1 cellular context compared by ENCODE assay signal in the genomic region with DNA sequence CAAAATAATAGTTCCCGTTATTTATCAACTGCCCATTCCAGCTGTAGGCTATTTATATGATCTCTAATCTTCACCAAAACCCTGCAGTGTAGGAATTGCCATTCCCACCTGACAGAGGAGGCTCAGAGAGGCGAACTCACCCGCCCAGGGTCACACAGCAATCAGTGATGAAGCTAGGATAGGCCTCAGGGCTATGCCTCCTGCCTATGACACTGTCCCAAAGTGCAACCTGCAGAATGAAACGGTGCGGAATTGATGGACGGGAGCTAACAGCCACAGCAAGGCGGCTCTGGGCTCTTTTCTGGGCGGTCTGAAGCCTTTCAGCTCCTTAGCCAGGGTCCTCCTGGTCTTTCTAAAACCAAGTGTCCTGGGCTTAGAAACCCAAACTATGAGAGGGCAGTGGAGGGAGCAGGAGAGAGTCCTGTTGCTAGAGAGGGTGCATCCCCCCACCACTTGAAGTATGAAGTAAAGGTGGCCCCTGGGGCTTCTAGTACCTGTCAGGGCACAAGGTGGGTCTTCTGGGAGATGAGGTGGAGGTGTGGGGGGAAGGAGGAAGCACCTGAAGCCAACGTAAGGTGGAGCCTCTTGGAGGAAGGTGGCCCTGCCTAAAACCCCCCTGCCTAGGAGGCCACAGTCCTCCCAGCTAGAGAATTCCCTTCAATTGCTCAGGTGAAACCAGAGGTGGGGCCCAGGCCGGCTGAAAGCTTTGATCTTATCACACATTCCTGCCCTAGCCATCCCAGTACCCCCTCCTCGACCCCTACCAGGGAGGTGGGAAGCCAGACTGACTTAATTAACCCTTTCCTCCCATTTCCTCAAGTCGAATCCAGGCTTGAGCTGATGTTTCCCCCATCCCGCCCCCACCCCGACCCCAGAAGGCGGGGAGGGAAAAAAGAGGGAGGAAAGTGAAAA.
TF ChIP-seq lines count a peak whose summit lies in the region.

No MANE protein-coding gene starts in this region.

TF ChIP-seq in HepG2, 621 proteins besides CTCF, POLR2A, EP300 and RAD21 (continues in another document):
- TF ChIP-seq, protein P1, sequence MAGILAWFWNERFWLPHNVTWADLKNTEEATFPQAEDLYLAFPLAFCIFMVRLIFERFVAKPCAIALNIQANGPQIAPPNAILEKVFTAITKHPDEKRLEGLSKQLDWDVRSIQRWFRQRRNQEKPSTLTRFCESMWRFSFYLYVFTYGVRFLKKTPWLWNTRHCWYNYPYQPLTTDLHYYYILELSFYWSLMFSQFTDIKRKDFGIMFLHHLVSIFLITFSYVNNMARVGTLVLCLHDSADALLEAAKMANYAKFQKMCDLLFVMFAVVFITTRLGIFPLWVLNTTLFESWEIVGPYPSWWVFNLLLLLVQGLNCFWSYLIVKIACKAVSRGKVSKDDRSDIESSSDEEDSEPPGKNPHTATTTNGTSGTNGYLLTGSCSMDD (CRISPR knock-in tag; IDR thresholded peaks at IDR 0.05): no peak
- TF ChIP-seq, protein P2, sequence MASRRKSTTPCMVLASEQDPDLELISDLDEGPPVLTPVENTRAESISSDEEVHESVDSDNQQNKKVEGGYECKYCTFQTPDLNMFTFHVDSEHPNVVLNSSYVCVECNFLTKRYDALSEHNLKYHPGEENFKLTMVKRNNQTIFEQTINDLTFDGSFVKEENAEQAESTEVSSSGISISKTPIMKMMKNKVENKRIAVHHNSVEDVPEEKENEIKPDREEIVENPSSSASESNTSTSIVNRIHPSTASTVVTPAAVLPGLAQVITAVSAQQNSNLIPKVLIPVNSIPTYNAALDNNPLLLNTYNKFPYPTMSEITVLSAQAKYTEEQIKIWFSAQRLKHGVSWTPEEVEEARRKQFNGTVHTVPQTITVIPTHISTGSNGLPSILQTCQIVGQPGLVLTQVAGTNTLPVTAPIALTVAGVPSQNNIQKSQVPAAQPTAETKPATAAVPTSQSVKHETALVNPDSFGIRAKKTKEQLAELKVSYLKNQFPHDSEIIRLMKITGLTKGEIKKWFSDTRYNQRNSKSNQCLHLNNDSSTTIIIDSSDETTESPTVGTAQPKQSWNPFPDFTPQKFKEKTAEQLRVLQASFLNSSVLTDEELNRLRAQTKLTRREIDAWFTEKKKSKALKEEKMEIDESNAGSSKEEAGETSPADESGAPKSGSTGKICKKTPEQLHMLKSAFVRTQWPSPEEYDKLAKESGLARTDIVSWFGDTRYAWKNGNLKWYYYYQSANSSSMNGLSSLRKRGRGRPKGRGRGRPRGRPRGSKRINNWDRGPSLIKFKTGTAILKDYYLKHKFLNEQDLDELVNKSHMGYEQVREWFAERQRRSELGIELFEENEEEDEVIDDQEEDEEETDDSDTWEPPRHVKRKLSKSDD (CRISPR knock-in tag; IDR thresholded peaks at IDR 0.05; ENCODE audit: low read depth): no peak
- TF ChIP-seq, protein P3, sequence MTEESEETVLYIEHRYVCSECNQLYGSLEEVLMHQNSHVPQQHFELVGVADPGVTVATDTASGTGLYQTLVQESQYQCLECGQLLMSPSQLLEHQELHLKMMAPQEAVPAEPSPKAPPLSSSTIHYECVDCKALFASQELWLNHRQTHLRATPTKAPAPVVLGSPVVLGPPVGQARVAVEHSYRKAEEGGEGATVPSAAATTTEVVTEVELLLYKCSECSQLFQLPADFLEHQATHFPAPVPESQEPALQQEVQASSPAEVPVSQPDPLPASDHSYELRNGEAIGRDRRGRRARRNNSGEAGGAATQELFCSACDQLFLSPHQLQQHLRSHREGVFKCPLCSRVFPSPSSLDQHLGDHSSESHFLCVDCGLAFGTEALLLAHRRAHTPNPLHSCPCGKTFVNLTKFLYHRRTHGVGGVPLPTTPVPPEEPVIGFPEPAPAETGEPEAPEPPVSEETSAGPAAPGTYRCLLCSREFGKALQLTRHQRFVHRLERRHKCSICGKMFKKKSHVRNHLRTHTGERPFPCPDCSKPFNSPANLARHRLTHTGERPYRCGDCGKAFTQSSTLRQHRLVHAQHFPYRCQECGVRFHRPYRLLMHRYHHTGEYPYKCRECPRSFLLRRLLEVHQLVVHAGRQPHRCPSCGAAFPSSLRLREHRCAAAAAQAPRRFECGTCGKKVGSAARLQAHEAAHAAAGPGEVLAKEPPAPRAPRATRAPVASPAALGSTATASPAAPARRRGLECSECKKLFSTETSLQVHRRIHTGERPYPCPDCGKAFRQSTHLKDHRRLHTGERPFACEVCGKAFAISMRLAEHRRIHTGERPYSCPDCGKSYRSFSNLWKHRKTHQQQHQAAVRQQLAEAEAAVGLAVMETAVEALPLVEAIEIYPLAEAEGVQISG (CRISPR knock-in tag; IDR thresholded peaks at IDR 0.05): no peak
- TF ChIP-seq SMARCE1 (IDR thresholded peaks at IDR 0.05; ENCODE audit: borderline replicate concordance) (no peak), SOX13 (IDR thresholded peaks at IDR 0.05) (no peak), SOX13 (CRISPR knock-in tag; conservative IDR thresholded peaks at IDR 0.05 in 1 of 2, IDR thresholded peaks at IDR 0.05 in 1 of 2) (peak in 1 of 2 experiments; percentile 74; a peak in 2 of 4 replicates), SRSF9 (IDR thresholded peaks at IDR 0.05; ENCODE audit: borderline replicate concordance, insufficient read depth, low read depth, low read length, poor library complexity, severe bottlenecking) (no peak), PCBP1 (IDR thresholded peaks at IDR 0.05; ENCODE audit: borderline replicate concordance, low read depth, low read length) (no peak), TBP (CRISPR knock-in tag; IDR thresholded peaks at IDR 0.05) (no peak), ZNF34 (CRISPR knock-in tag; IDR thresholded peaks at IDR 0.05; ENCODE audit: borderline replicate concordance) (no peak), NCOR1 (IDR thresholded peaks at IDR 0.05; ENCODE audit: borderline replicate concordance, low read length) (0 out of 2 replicates have a peak, but pooled peaks have one; percentile 35), EZH2 (conservative IDR thresholded peaks at IDR 0.05; ENCODE audit: low read depth, low read length) (no peak), NCOA2 (CRISPR knock-in tag; IDR thresholded peaks at IDR 0.05) (peak; percentile 74; the same call in 1 of the 2 replicates), ZFP1 (CRISPR knock-in tag; IDR thresholded peaks at IDR 0.05) (0 out of 2 replicates have a peak, but pooled peaks have one; percentile 1), ZNF614 (CRISPR knock-in tag; IDR thresholded peaks at IDR 0.05; ENCODE audit: borderline replicate concordance) (0 out of 2 replicates have a peak, but pooled peaks have one; percentile 10), NFE2L2 (IDR thresholded peaks at IDR 0.05; ENCODE audit: low read length) (no peak), ZFP36 (IDR thresholded peaks at IDR 0.05; ENCODE audit: borderline replicate concordance, low read depth, low read length, partially characterized antibody) (peak; percentile 37), TRIM24 (CRISPR knock-in tag; IDR thresholded peaks at IDR 0.05) (no peak), SALL2 (CRISPR knock-in tag; IDR thresholded peaks at IDR 0.05) (no peak), FOXC1 (CRISPR knock-in tag; IDR thresholded peaks at IDR 0.05; ENCODE audit: borderline replicate concordance) (no peak), PPARG (CRISPR knock-in tag; conservative IDR thresholded peaks at IDR 0.05) (0 out of 2 replicates have a peak, but pooled peaks have one; percentile 14), ZNF567 (CRISPR knock-in tag; IDR thresholded peaks at IDR 0.05; ENCODE audit: borderline replicate concordance) (no peak), ZC3H13 (CRISPR knock-in tag; IDR thresholded peaks at IDR 0.05) (no peak), GABPB1 (CRISPR knock-in tag; IDR thresholded peaks at IDR 0.05) (no peak), ZNF20 (CRISPR knock-in tag; IDR thresholded peaks at IDR 0.05) (no peak), KDM5B (CRISPR knock-in tag; IDR thresholded peaks at IDR 0.05; ENCODE audit: borderline replicate concordance) (no peak), HNF4A (CRISPR knock-in tag; IDR thresholded peaks at IDR 0.05) (peak; percentile 66), ZNF143 (CRISPR knock-in tag; IDR thresholded peaks at IDR 0.05) (no peak), ASH2L (IDR thresholded peaks at IDR 0.05; ENCODE audit: insufficient read length, low read depth, low read length) (no peak), RCOR2 (CRISPR knock-in tag; IDR thresholded peaks at IDR 0.05) (peak; percentile 16), ZNF354B (CRISPR knock-in tag; IDR thresholded peaks at IDR 0.05) (no peak), ZNF253 (CRISPR knock-in tag; IDR thresholded peaks at IDR 0.05; ENCODE audit: borderline replicate concordance) (no peak), MIER3 (CRISPR knock-in tag; IDR thresholded peaks at IDR 0.05; ENCODE audit: borderline replicate concordance) (no peak), MED13 (CRISPR knock-in tag; IDR thresholded peaks at IDR 0.05) (0 out of 2 replicates have a peak, but pooled peaks have one; percentile 58), MYNN (CRISPR knock-in tag; IDR thresholded peaks at IDR 0.05; ENCODE audit: low read depth) (no peak)
- TF ChIP-seq, protein P4, sequence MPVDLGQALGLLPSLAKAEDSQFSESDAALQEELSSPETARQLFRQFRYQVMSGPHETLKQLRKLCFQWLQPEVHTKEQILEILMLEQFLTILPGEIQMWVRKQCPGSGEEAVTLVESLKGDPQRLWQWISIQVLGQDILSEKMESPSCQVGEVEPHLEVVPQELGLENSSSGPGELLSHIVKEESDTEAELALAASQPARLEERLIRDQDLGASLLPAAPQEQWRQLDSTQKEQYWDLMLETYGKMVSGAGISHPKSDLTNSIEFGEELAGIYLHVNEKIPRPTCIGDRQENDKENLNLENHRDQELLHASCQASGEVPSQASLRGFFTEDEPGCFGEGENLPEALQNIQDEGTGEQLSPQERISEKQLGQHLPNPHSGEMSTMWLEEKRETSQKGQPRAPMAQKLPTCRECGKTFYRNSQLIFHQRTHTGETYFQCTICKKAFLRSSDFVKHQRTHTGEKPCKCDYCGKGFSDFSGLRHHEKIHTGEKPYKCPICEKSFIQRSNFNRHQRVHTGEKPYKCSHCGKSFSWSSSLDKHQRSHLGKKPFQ (CRISPR knock-in tag; IDR thresholded peaks at IDR 0.05; ENCODE audit: insufficient replicate concordance): peak; percentile 56
- TF ChIP-seq, protein P5, sequence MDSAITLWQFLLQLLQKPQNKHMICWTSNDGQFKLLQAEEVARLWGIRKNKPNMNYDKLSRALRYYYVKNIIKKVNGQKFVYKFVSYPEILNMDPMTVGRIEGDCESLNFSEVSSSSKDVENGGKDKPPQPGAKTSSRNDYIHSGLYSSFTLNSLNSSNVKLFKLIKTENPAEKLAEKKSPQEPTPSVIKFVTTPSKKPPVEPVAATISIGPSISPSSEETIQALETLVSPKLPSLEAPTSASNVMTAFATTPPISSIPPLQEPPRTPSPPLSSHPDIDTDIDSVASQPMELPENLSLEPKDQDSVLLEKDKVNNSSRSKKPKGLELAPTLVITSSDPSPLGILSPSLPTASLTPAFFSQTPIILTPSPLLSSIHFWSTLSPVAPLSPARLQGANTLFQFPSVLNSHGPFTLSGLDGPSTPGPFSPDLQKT (CRISPR knock-in tag; IDR thresholded peaks at IDR 0.05; ENCODE audit: borderline replicate concordance): no peak
- TF ChIP-seq, protein P6, sequence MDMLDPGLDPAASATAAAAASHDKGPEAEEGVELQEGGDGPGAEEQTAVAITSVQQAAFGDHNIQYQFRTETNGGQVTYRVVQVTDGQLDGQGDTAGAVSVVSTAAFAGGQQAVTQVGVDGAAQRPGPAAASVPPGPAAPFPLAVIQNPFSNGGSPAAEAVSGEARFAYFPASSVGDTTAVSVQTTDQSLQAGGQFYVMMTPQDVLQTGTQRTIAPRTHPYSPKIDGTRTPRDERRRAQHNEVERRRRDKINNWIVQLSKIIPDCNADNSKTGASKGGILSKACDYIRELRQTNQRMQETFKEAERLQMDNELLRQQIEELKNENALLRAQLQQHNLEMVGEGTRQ (IDR thresholded peaks at IDR 0.05; ENCODE audit: low read depth, low read length): no peak
- TF ChIP-seq, protein P6 (CRISPR knock-in tag; IDR thresholded peaks at IDR 0.05; ENCODE audit: borderline replicate concordance): no peak
- TF ChIP-seq, protein P7, sequence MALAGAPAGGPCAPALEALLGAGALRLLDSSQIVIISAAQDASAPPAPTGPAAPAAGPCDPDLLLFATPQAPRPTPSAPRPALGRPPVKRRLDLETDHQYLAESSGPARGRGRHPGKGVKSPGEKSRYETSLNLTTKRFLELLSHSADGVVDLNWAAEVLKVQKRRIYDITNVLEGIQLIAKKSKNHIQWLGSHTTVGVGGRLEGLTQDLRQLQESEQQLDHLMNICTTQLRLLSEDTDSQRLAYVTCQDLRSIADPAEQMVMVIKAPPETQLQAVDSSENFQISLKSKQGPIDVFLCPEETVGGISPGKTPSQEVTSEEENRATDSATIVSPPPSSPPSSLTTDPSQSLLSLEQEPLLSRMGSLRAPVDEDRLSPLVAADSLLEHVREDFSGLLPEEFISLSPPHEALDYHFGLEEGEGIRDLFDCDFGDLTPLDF (CRISPR knock-in tag; IDR thresholded peaks at IDR 0.05): no peak
